Comparison of ENCODE assay signal across 8 cellular contexts in genomic region chr12:22275847-22276246, GRCh38. TPM values are rescaled to one million over a fixed set of nuclear protein-coding genes. Genes with fewer than 3 reads are reported as not detected.
DNase-seq lines count a peak whose midpoint lies in the region; ATAC-seq and TF ChIP-seq lines count a peak whose summit lies in the region.

No MANE protein-coding gene starts in this region.

- H3K27me3 ChIP-seq in adrenal gland: no peaks in the 10 kb centered on the region
- H3K27me3 ChIP-seq in heart right ventricle: no peaks in the 10 kb centered on the region

- WGBS in adrenal gland, 4 donors: 15 to 50% (median 36%) methylated on average over 2 of the region's 2 CpGs
- WGBS in heart right ventricle, 2 donors: 58 to 74% methylated on average over 2 of the region's 2 CpGs

- H3K9me3 ChIP-seq in adrenal gland (replicated peaks in 1 of 3) (no peaks in the 10 kb centered on the region), heart right ventricle (no peaks in the 10 kb centered on the region)

- DNase-seq in ELF-1 (ENCODE audit: low read depth, low spot score): peak; percentile 95
- peak; percentile 75 to 97 (median 95) for DNase-seq in adrenal gland
- peak; percentile 71 to 75 for DNase-seq in heart right ventricle
- peak; percentile 88 for DNase-seq in retinal pigment epithelial cell (ENCODE audit: low read depth)
- DNase-seq in activated T-cell treated with anti-CD3 and anti-CD28 coated beads for 4 hours: no peak
- no peak for DNase-seq in SKM-1 (lab: John Stamatoyannopoulos, UW; ENCODE audit: unreplicated experiment)
- DNase-seq in NK-92 (lab: John Stamatoyannopoulos, UW; ENCODE audit: unreplicated experiment): no peak

- H3K4me1 ChIP-seq in adrenal gland (replicated peaks in 1 of 2) (peaks cover 4 to 19% of the 10 kb centered on the region in 2 donors), heart right ventricle (peaks cover 0 to 25% (median 4%) of the 10 kb centered on the region in 9 donors)

- H3K36me3 ChIP-seq in adrenal gland (replicated peaks in 1 of 2) (no peaks in the 10 kb centered on the region), heart right ventricle (no peaks in the 10 kb centered on the region)

- peak in 1 of 2 donors; percentile 60 for TF ChIP-seq POLR2A in adrenal gland (IDR thresholded peaks at IDR 0.05)

- ATAC-seq in heart right ventricle (peak; percentile 91 to 99 (median 96)), GM18858 (IDR thresholded peaks at IDR 0.05; ENCODE audit: unreplicated experiment) (no peak)

- peak overlapping the region in 4 of 5 donors; percentile 59 to 89 (median 82) for H3K27ac ChIP-seq in adrenal gland
- H3K27ac ChIP-seq in heart right ventricle: peak overlapping the region in 9 of 10 donors; percentile 48 to 81 (median 61)

- intact Hi-C loops in adrenal gland (cut with DNase I) (no loop called here), heart right ventricle (cut with DNase I) (no loop called here)

- TF ChIP-seq CTCF in adrenal gland (IDR thresholded peaks at IDR 0.05) (no peak), heart right ventricle (IDR thresholded peaks at IDR 0.05) (no peak), retinal pigment epithelial cell (conservative IDR thresholded peaks at IDR 0.05; ENCODE audit: low read depth, low read length) (no peak)

- H3K4me3 ChIP-seq in adrenal gland (peak overlapping the region in 1 of 4 donors; percentile 10), heart right ventricle (no peak overlapping the region), retinal pigment epithelial cell (ENCODE audit: low read length) (no peak overlapping the region)

RNA-seq across cellular contexts. Expression of gene ST8SIA1, which starts 58.7 kb away (rescaled TPM):
- total RNA-seq in adrenal gland (10 to 100 TPM in 6 of 8 donors, 1 to 10 TPM in 2; 3.1 to 37.8 (median 11.7) TPM), heart right ventricle (1 to 10 TPM; 1.0 to 4.9 (median 2.0) TPM)
- polyA plus RNA-seq in adrenal gland (10 to 100 TPM in 2 of 3 donors, 1 to 10 TPM in 1; 4.2 to 12.1 (median 11.7) TPM), heart right ventricle (1 to 10 TPM in 1 of 2 donors, under 1 TPM in 1; 0.93 to 1.3 TPM)

Comparison
In these comparisons a context has a peak if more than half of its experiments do, and no peak if none do; other contexts are left out.
1. DNase-seq: peak in ELF-1 (single experiment), adrenal gland (7 of 7), heart right ventricle (2 of 2) and retinal pigment epithelial cell (single experiment); none in activated T-cell treated with anti-CD3 and anti-CD28 coated beads for 4 hours (single experiment), SKM-1 (single experiment) and NK-92 (single experiment).